ENCODE assay signal across 8 cellular contexts in the genomic region with DNA sequence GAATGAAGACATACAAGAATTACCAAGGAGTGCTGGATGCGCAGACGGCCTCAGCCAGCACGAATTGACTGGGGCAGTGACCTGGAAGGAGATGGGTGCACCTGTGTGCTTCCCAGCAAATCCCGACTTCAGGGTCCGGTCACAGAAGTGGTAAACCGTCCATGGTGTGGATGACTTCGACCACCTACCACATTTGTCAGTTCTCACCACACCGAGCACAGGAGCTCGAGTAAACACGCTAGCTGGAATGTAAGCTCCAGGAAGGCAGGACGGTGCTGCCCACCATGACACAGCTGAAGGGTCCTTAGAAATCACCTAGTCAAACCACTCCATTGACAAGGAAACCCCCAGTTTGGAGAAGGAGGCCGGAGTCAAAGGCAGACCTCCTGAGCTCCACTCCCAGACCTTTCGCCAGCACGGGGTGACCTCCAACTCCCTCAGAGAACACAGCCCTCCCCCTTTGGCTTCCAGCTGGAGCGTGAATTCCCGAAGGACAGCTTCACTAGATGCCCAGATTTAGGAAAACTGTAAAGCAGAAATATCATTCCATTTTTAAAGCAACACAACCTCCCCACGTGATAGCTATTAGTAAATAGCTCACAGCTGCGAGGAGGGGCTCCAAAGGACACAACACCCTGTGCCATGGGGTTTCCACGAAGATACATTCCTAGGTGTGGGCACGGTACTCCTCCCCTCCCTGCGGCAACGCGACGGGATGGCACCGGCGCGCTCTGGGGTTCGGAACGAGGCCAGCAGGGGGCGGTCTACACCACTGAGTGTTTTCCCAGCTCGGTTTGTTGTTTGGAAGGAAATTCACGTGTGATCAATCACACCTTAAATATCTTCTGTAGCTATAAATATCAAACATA. TPM values are rescaled to one million over a fixed set of nuclear protein-coding genes. Genes with fewer than 3 reads are reported as not detected.
DNase-seq lines count a peak whose midpoint lies in the region; ATAC-seq and TF ChIP-seq lines count a peak whose summit lies in the region.

No MANE protein-coding gene starts in this region.

- 30 to 42% methylated on average over 20 to 23 of the region's 32 CpGs for WGBS in esophagus squamous epithelium, 2 donors

- H3K4me2 ChIP-seq in MM.1S (ENCODE audit: low read depth, low read length), result peak overlapping the region; percentile 43

- H3K27me3 ChIP-seq in MM.1S (replicated peaks; ENCODE audit: insufficient read depth, low read length), result 0 out of 2 replicates have a peak, but pooled peaks cover 3% of the 10 kb centered on the region
- H3K27me3 ChIP-seq in esophagus squamous epithelium, result peaks cover 0 to 34% (median 0%) of the 10 kb centered on the region in 4 donors

- intact Hi-C loops in activated CD8-positive, alpha-beta T cell treated with anti-CD3 and anti-CD28 coated beads for 36 hours (cut with micrococcal nuclease), result loop anchor here (10.0 kb wide), 1 partner anchor 390 kb away; no protein-coding TSS in a partner anchor
- intact Hi-C loops in esophagus squamous epithelium (cut with DNase I), result loop anchor here (5.0 kb wide), 1 partner anchor 72 kb away; no protein-coding TSS in a partner anchor

- no peaks in the 10 kb centered on the region for H3F3A ChIP-seq in MM.1S (ENCODE audit: insufficient read depth, low read length)

- no peak overlapping the region; the same call in 1 of the 2 replicates for H2AFZ ChIP-seq in MM.1S (ENCODE audit: low read length)

- TF ChIP-seq CTCF in GM12865 (IDR thresholded peaks at IDR 0.05; ENCODE audit: insufficient read depth, low read depth, low read length, missing control alignments), result peak; percentile 83
- peak; percentile 91 for TF ChIP-seq CTCF in MM.1S (IDR thresholded peaks at IDR 0.05; ENCODE audit: low read length)
- peak; percentile 89 for TF ChIP-seq CTCF in activated CD8-positive, alpha-beta T cell treated with anti-CD3 and anti-CD28 coated beads for 36 hours (IDR thresholded peaks at IDR 0.05)
- peak; percentile 41 to 92 (median 79) for TF ChIP-seq CTCF in esophagus squamous epithelium (IDR thresholded peaks at IDR 0.05)

- H3K36me3 ChIP-seq in MM.1S (replicated peaks; ENCODE audit: insufficient read depth, low read length) (no peaks in the 10 kb centered on the region), esophagus squamous epithelium (no peaks in the 10 kb centered on the region)

- no peaks in the 10 kb centered on the region for H3K79me2 ChIP-seq in MM.1S (ENCODE audit: low read length)

- peaks cover 24% of the 10 kb centered on the region for H3K27me3 Mint-ChIP-seq in activated CD8-positive, alpha-beta T cell treated with anti-CD3 and anti-CD28 coated beads for 36 hours
- H3K27me3 Mint-ChIP-seq in naive B cell, result peaks cover 60 to 62% (median 61%) of the 10 kb centered on the region in 3 donors

- H4K20me1 ChIP-seq in MM.1S (ENCODE audit: insufficient read depth, low read length), result no peaks in the 10 kb centered on the region

- H3K9me3 Mint-ChIP-seq in activated CD8-positive, alpha-beta T cell treated with anti-CD3 and anti-CD28 coated beads for 36 hours, result no peaks in the 10 kb centered on the region
- peaks cover 0 to 5% (median 0%) of the 10 kb centered on the region in 7 donors for H3K9me3 Mint-ChIP-seq in naive B cell

- no peak overlapping the region for H3K4me3 ChIP-seq in GM12865 (ENCODE audit: low read depth, low read length)
- H3K4me3 ChIP-seq in MM.1S (ENCODE audit: low read length), result no peak overlapping the region
- H3K4me3 ChIP-seq in esophagus squamous epithelium, result no peak overlapping the region

- no peak overlapping the region for H3K9ac ChIP-seq in MM.1S (ENCODE audit: low read length)

- POLR2A ChIA-PET in activated CD8-positive, alpha-beta T cell treated with anti-CD3 and anti-CD28 coated beads for 36 hours (lab: Charles Lee), result interaction anchor here (0.7 kb wide), 1 partner anchor 376 kb away, joined by 3 read pairs; no protein-coding TSS in a partner anchor

- H3K4me1 Mint-ChIP-seq in activated CD8-positive, alpha-beta T cell treated with anti-CD3 and anti-CD28 coated beads for 36 hours (ENCODE audit: low read depth), result no peaks in the 10 kb centered on the region
- peaks cover 0 to 7% (median 7%) of the 10 kb centered on the region in 3 donors for H3K4me1 Mint-ChIP-seq in naive B cell

- no peak overlapping the region for H3K4me3 Mint-ChIP-seq in activated CD8-positive, alpha-beta T cell treated with anti-CD3 and anti-CD28 coated beads for 36 hours
- peak overlapping the region in 1 of 8 donors; percentile 59 for H3K4me3 Mint-ChIP-seq in naive B cell

- in situ Hi-C loops in G401 (cut with HindIII; ENCODE audit: low sequenced_read_pairs), result no loop called here

- no peaks in the 10 kb centered on the region for H3K9me2 ChIP-seq in MM.1S (replicated peaks; ENCODE audit: insufficient read depth, low read length)

- CTCF ChIA-PET in activated CD8-positive, alpha-beta T cell treated with anti-CD3 and anti-CD28 coated beads for 36 hours (lab: Charles Lee), result interaction anchor here (0.6 to 3.1 kb wide), 29 partner anchors 9 to 618 kb away, joined by 3 to 25 read pairs (median 3); no protein-coding TSS in a partner anchor

- ATAC-seq in activated CD8-positive, alpha-beta T cell treated with anti-CD3 and anti-CD28 coated beads for 36 hours, result peak; percentile 64
- ATAC-seq in naive B cell (ENCODE audit: low read depth in 2 of 2) (no peak), HG03108 (IDR thresholded peaks at IDR 0.05; ENCODE audit: unreplicated experiment) (no peak)

- H3K27ac Mint-ChIP-seq in activated CD8-positive, alpha-beta T cell treated with anti-CD3 and anti-CD28 coated beads for 36 hours, result no peak overlapping the region
- no peak overlapping the region for H3K27ac Mint-ChIP-seq in naive B cell

- no peaks in the 10 kb centered on the region for H3K36me3 Mint-ChIP-seq in activated CD8-positive, alpha-beta T cell treated with anti-CD3 and anti-CD28 coated beads for 36 hours (ENCODE audit: low read depth)
- H3K36me3 Mint-ChIP-seq in naive B cell, result peaks cover 0 to 17% of the 10 kb centered on the region in 2 donors

- no peaks in the 10 kb centered on the region for H3K9me3 ChIP-seq in MM.1S (replicated peaks; ENCODE audit: insufficient read depth, low read length)
- H3K9me3 ChIP-seq in esophagus squamous epithelium, result no peaks in the 10 kb centered on the region

- no peak overlapping the region for H3K27ac ChIP-seq in MM.1S (ENCODE audit: low read length)
- H3K27ac ChIP-seq in esophagus squamous epithelium, result no peak overlapping the region
- H3K27ac ChIP-seq in substantia nigra (ENCODE audit: low read depth, low read length, poor library complexity, severe bottlenecking), result no peak overlapping the region

- DNase-seq in GM12865 (ENCODE audit: low read depth), result peak; percentile 49
- DNase-seq in MM.1S, result peak; percentile 49
- peak; percentile 67 for DNase-seq in activated CD8-positive, alpha-beta T cell treated with anti-CD3 and anti-CD28 coated beads for 36 hours
- DNase-seq in esophagus squamous epithelium (lab: John Stamatoyannopoulos, UW), result no peak
- DNase-seq in naive B cell, result peak; percentile 10
- peak in 31 of 49 donors; percentile 1 to 60 (median 14) for DNase-seq in substantia nigra (lab: John Stamatoyannopoulos, UW)
- no peak for DNase-seq in G401 (ENCODE audit: low spot score)

- H3K4me1 ChIP-seq in MM.1S (ENCODE audit: low read length) (no peaks in the 10 kb centered on the region), esophagus squamous epithelium (peaks cover 0 to 11% (median 4%) of the 10 kb centered on the region in 3 donors)

- TF ChIP-seq POLR2A in esophagus squamous epithelium (IDR thresholded peaks at IDR 0.05), result no peak

RNA-seq across cellular contexts. Expression of a gene that starts 34.1 kb away (rescaled TPM):
- total RNA-seq in activated CD8-positive, alpha-beta T cell treated with anti-CD3 and anti-CD28 coated beads for 36 hours, result under 1 TPM in 1 of 2 experiments, not detected in 1; 0.11 TPM
- 10 to 100 TPM in 2 of 4 donors, 1 to 10 TPM in 2; 2.4 to 23.4 (median 7.0) TPM for total RNA-seq in esophagus squamous epithelium
- under 1 TPM in 4 of 6 donors, not detected in 2; 0.05 to 0.48 (median 0.14) TPM for polyA plus RNA-seq in naive B cell (ENCODE audit: low read depth in 6 of 6)
- 0.12 and 2.1 TPM in 2 replicates for total RNA-seq in G401 (2014; rRNA removed; shearing (Covaris generic))

RNA-seq across cellular contexts. Expression of a gene that starts 45.6 kb away (rescaled TPM):
- not detected for total RNA-seq in activated CD8-positive, alpha-beta T cell treated with anti-CD3 and anti-CD28 coated beads for 36 hours
- not detected for total RNA-seq in esophagus squamous epithelium
- not detected for polyA plus RNA-seq in naive B cell (ENCODE audit: low read depth in 6 of 6)
- not detected in 2 replicates for total RNA-seq in G401 (2014; rRNA removed; shearing (Covaris generic))

Comparison
In these comparisons a context has a peak if more than half of its experiments do, and no peak if none do; other contexts are left out.
1. DNase-seq: peak in GM12865 (single experiment), MM.1S (single experiment), activated CD8-positive, alpha-beta T cell treated with anti-CD3 and anti-CD28 coated beads for 36 hours (single experiment), naive B cell (single experiment) and substantia nigra (31 of 49); none in esophagus squamous epithelium (single experiment) and G401 (single experiment).
2. Peak in every context shown above with its lines, with median percentiles within 50 percentile points of each other: CTCF ChIP-seq.